In genomic region chr1:38608202-38608864, GRCh38 we compare ENCODE assay signal across 9 cellular contexts.
DNase-seq lines count a peak whose midpoint lies in the region; ATAC-seq and TF ChIP-seq lines count a peak whose summit lies in the region.
"Had no signal": no experiment of that assay in that cellular context is flagged by ENCODE, and none has a peak within 500 bp of the region (broad histone marks: within the 10 kb centered on the region; RNA-seq: fewer than 3 reads in every experiment).

No MANE protein-coding gene starts in this region.

- H3K4me3 ChIP-seq in MM.1S (ENCODE audit: low read length) (no peak overlapping the region), smooth muscle cell (no peak overlapping the region)
- H3K4me3 ChIP-seq: mucosa of descending colon had no signal

- no peaks in the 10 kb centered on the region for H3K36me3 ChIP-seq in MM.1S (replicated peaks; ENCODE audit: insufficient read depth, low read length)
- H3K36me3 ChIP-seq in smooth muscle cell (ENCODE audit: low read depth) = no peaks in the 10 kb centered on the region

- H3K27me3 ChIP-seq in MM.1S (replicated peaks; ENCODE audit: insufficient read depth, low read length) (no peaks in the 10 kb centered on the region), smooth muscle cell (ENCODE audit: low read depth) (peaks cover 6% of the 10 kb centered on the region)

- no peaks in the 10 kb centered on the region for H3K9me3 ChIP-seq in MM.1S (replicated peaks; ENCODE audit: insufficient read depth, low read length)
- H3K9me3 ChIP-seq in smooth muscle cell (replicated peaks; ENCODE audit: low read depth) = no peaks in the 10 kb centered on the region
- H3K9me3 ChIP-seq: mucosa of descending colon had no signal

- H3F3A ChIP-seq in MM.1S (ENCODE audit: insufficient read depth, low read length) (no peaks in the 10 kb centered on the region), smooth muscle cell (ENCODE audit: low read depth) (no peaks in the 10 kb centered on the region)

- no peaks in the 10 kb centered on the region for H3K9me3 Mint-ChIP-seq in activated CD4-positive, alpha-beta T cell treated with anti-CD3 and anti-CD28 coated beads for 36 hours (ENCODE audit: low read depth)

- no peaks in the 10 kb centered on the region for H3K4me1 Mint-ChIP-seq in activated CD4-positive, alpha-beta T cell treated with anti-CD3 and anti-CD28 coated beads for 36 hours

- POLR2A ChIA-PET in activated CD4-positive, alpha-beta T cell treated with anti-CD3 and anti-CD28 coated beads for 36 hours (lab: Charles Lee) = no interaction called here

- H3K27me3 Mint-ChIP-seq in activated CD4-positive, alpha-beta T cell treated with anti-CD3 and anti-CD28 coated beads for 36 hours = peaks cover 1% of the 10 kb centered on the region

- peak; percentile 30 for ATAC-seq in activated CD4-positive, alpha-beta T cell treated with anti-CD3 and anti-CD28 coated beads for 36 hours
- ATAC-seq: mucosa of descending colon had no signal

- H3K27ac ChIP-seq in MM.1S (ENCODE audit: low read length) (no peak overlapping the region), smooth muscle cell (ENCODE audit: low read depth) (no peak overlapping the region)

- no peaks in the 10 kb centered on the region for H4K20me1 ChIP-seq in MM.1S (ENCODE audit: insufficient read depth, low read length)
- no peaks in the 10 kb centered on the region for H4K20me1 ChIP-seq in smooth muscle cell (ENCODE audit: low read depth)

- no peak overlapping the region for H3K4me3 Mint-ChIP-seq in activated CD4-positive, alpha-beta T cell treated with anti-CD3 and anti-CD28 coated beads for 36 hours

- no peaks in the 10 kb centered on the region for H3K79me2 ChIP-seq in MM.1S (ENCODE audit: low read length)
- H3K79me2 ChIP-seq in smooth muscle cell (ENCODE audit: low read depth) = no peaks in the 10 kb centered on the region

- no peaks in the 10 kb centered on the region for H3K9me2 ChIP-seq in MM.1S (replicated peaks; ENCODE audit: insufficient read depth, low read length)

- H3K9ac ChIP-seq in MM.1S (ENCODE audit: low read length) (no peak overlapping the region), smooth muscle cell (ENCODE audit: low read depth) (no peak overlapping the region)

- intact Hi-C loops in activated CD4-positive, alpha-beta T cell treated with anti-CD3 and anti-CD28 coated beads for 36 hours (cut with DNase I, micrococcal nuclease) = loop anchor here (1.0 to 5.0 kb wide), 3 partner anchors 208 to 227 kb away; no protein-coding TSS in a partner anchor

- WGBS in smooth muscle cell (ENCODE audit: low lambda C conversion rate) = 25% methylated on average over 17 of the region's 17 CpGs

- H3K27ac Mint-ChIP-seq in activated CD4-positive, alpha-beta T cell treated with anti-CD3 and anti-CD28 coated beads for 36 hours = no peak overlapping the region

- CTCF ChIA-PET in activated CD4-positive, alpha-beta T cell treated with anti-CD3 and anti-CD28 coated beads for 36 hours (lab: Charles Lee) = interaction anchor here (0.7 kb wide), 1 partner anchor 212 kb away, joined by 3 read pairs; no protein-coding TSS in a partner anchor

- no peak overlapping the region for H2AFZ ChIP-seq in MM.1S (ENCODE audit: low read length)
- H2AFZ ChIP-seq in smooth muscle cell (ENCODE audit: low read depth) = no peak overlapping the region

- H3K4me1 ChIP-seq in MM.1S (ENCODE audit: low read length) (no peaks in the 10 kb centered on the region), smooth muscle cell (ENCODE audit: low read depth) (peaks cover 4% of the 10 kb centered on the region)

- DNase-seq in activated CD4-positive, alpha-beta T cell treated with anti-CD3 and anti-CD28 coated beads for 36 hours = peak; percentile 47
- DNase-seq in activated CD4-positive, alpha-beta T cell treated with anti-CD3 and anti-CD28 coated beads for 1 hour = no peak
- DNase-seq in MM.1S (no peak), ecto neural progenitor cell (ENCODE audit: low spot score) (peak; percentile 89), smooth muscle cell (lab: John Stamatoyannopoulos, UW; ENCODE audit: unreplicated experiment) (no peak), NCI-H1417 treated with DMSO at 0.1 percent for 48 hours (lab: John Stamatoyannopoulos, UW) (no peak), SW 1271 (lab: John Stamatoyannopoulos, UW) (no peak), DMS53 treated with DMSO at 0.1 percent for 48 hours (lab: John Stamatoyannopoulos, UW; ENCODE audit: unreplicated experiment) (no peak)

- H3K36me3 Mint-ChIP-seq in activated CD4-positive, alpha-beta T cell treated with anti-CD3 and anti-CD28 coated beads for 36 hours (ENCODE audit: low read depth) = no peaks in the 10 kb centered on the region

- peak; percentile 47 for TF ChIP-seq CTCF in MM.1S (IDR thresholded peaks at IDR 0.05; ENCODE audit: low read length)
- TF ChIP-seq CTCF in smooth muscle cell (IDR thresholded peaks at IDR 0.05; ENCODE audit: borderline replicate concordance, insufficient read depth, poor library complexity, severe bottlenecking) = peak; percentile 50

- H3K4me2 ChIP-seq in MM.1S (ENCODE audit: low read depth, low read length) = no peak overlapping the region
- H3K4me2 ChIP-seq in smooth muscle cell = no peak overlapping the region

Comparison
In these comparisons a context has a peak if more than half of its experiments do, and no peak if none do; other contexts are left out.
1. DNase-seq: peak in activated CD4-positive, alpha-beta T cell treated with anti-CD3 and anti-CD28 coated beads for 36 hours (single experiment) and ecto neural progenitor cell (single experiment); none in activated CD4-positive, alpha-beta T cell treated with anti-CD3 and anti-CD28 coated beads for 1 hour (single experiment), MM.1S (single experiment), smooth muscle cell (single experiment), NCI-H1417 treated with DMSO at 0.1 percent for 48 hours (single experiment), SW 1271 (0 of 2) and DMS53 treated with DMSO at 0.1 percent for 48 hours (single experiment).